In genomic region chr13:84684048-84684662, GRCh38 we compare ENCODE assay signal across 16 cellular contexts.
"Had no signal": no experiment of that assay in that cellular context is flagged by ENCODE, and none has a peak within 500 bp of the region (broad histone marks: within the 10 kb centered on the region; RNA-seq: fewer than 3 reads in every experiment).

No MANE protein-coding gene starts in this region.

- H3K27ac ChIP-seq: adrenal gland, epithelial cell of prostate, gastrocnemius medialis, tibial artery, uterus had no signal

- H3K9me3 ChIP-seq: adrenal gland, gastrocnemius medialis, mucosa of descending colon, tibial artery, uterus had no signal

- H3K27me3 ChIP-seq: adrenal gland, gastrocnemius medialis, tibial artery, uterus had no signal

- H3K9me3 Mint-ChIP-seq: WTC11 had no signal

- H3K36me3 ChIP-seq: adrenal gland, gastrocnemius medialis, tibial artery, uterus had no signal

- H3K27ac Mint-ChIP-seq: activated naive CD4-positive, alpha-beta T cell treated with anti-CD3 and anti-CD28 coated beads, Interleukin-2, amount 10 ng/mL, durations not matched to agents 7 days and 5 days; activated T-helper 2 cell treated with anti-CD3 and anti-CD28 coated beads, Interferon-gamma antibody, Interleukin-2, Interleukin-4, amounts not matched to agents 10 μg/mL and 5 μg/mL and 100 μg/mL, durations not matched to agents 14 hours and 24 hours and 36 hours; natural killer cell; T-helper 1 cell treated with Interleukin-12 subunit alpha and Interleukin-12 subunit beta and Interleukin-4 antibody, amounts not matched to agents 30 μg/mL and 1 μg/mL, for 36 hours; WTC11 had no signal

- H3K4me1 Mint-ChIP-seq: activated naive CD4-positive, alpha-beta T cell treated with anti-CD3 and anti-CD28 coated beads, Interleukin-2, amount 10 ng/mL, durations not matched to agents 7 days and 5 days; natural killer cell; WTC11 had no signal

- H3K4me1 ChIP-seq: adrenal gland, uterus had no signal

- H3K4me3 ChIP-seq: adrenal gland, gastrocnemius medialis, lung, mucosa of descending colon, tibial artery, uterus had no signal

- DNase-seq: activated CD4-positive, alpha-beta T cell treated with anti-CD3 and anti-CD28 coated beads for 48 hours; activated naive CD4-positive, alpha-beta T cell treated with anti-CD3 and anti-CD28 coated beads, Interleukin-2, amount 10 ng/mL, durations not matched to agents 7 days and 5 days; activated T-cell treated with anti-CD3 and anti-CD28 coated beads for 4 hours; effector memory CD4-positive, alpha-beta T cell; gastrocnemius medialis; natural killer cell; nucleus accumbens; tibial artery; uterus had no signal

- ATAC-seq: gastrocnemius medialis, mucosa of descending colon, natural killer cell, WTC11 had no signal

- H3K27me3 Mint-ChIP-seq: activated naive CD4-positive, alpha-beta T cell treated with anti-CD3 and anti-CD28 coated beads, Interleukin-2, amount 10 ng/mL, durations not matched to agents 7 days and 5 days had no signal

- H3K36me3 Mint-ChIP-seq: activated naive CD4-positive, alpha-beta T cell treated with anti-CD3 and anti-CD28 coated beads, Interleukin-2, amount 10 ng/mL, durations not matched to agents 7 days and 5 days; natural killer cell; WTC11 had no signal

- H3K4me3 Mint-ChIP-seq: activated naive CD4-positive, alpha-beta T cell treated with anti-CD3 and anti-CD28 coated beads, Interleukin-2, amount 10 ng/mL, durations not matched to agents 7 days and 5 days; natural killer cell; T-helper 1 cell treated with Interleukin-12 subunit alpha and Interleukin-12 subunit beta and Interleukin-4 antibody, amounts not matched to agents 30 μg/mL and 1 μg/mL, for 36 hours; WTC11 had no signal
